Comparison of ENCODE assay signal across 13 cellular contexts in genomic region chr3:55329849-55330248, GRCh38.
DNase-seq lines count a peak whose midpoint lies in the region; ATAC-seq and TF ChIP-seq lines count a peak whose summit lies in the region.
"Had no signal": no experiment of that assay in that cellular context is flagged by ENCODE, and none has a peak within 500 bp of the region (broad histone marks: within the 10 kb centered on the region; RNA-seq: fewer than 3 reads in every experiment).

No MANE protein-coding gene starts in this region.

- H3K27me3 ChIP-seq in left lung (no peaks in the 10 kb centered on the region), ascending aorta (no peaks in the 10 kb centered on the region)

- H3K4me1 ChIP-seq in left lung: no peaks in the 10 kb centered on the region
- H3K4me1 ChIP-seq in ascending aorta: no peaks in the 10 kb centered on the region

- H3K27ac ChIP-seq in left lung: peak overlapping the region; percentile 33 to 62
- H3K27ac ChIP-seq in ascending aorta: no peak overlapping the region
- H3K27ac ChIP-seq: C4-2B had no signal

- intact Hi-C loops in left lung (cut with DNase I): no loop called here
- intact Hi-C loops in ascending aorta (cut with DNase I): no loop called here

- TF ChIP-seq CTCF in left lung (IDR thresholded peaks at IDR 0.05) (no peak), ascending aorta (IDR thresholded peaks at IDR 0.05) (no peak)

- peak; percentile 63 for DNase-seq in ACHN
- peak; percentile 85 for DNase-seq in HS-5 (ENCODE audit: low read depth)
- peak; percentile 17 for DNase-seq in brain pericyte (ENCODE audit: low read depth, low spot score)
- DNase-seq in left lung: no peak
- DNase-seq in ascending aorta (ENCODE audit: low spot score in 2 of 2): no peak
- no peak for DNase-seq in GDM1 (lab: John Stamatoyannopoulos, UW)
- DNase-seq in effector CD4-positive, alpha-beta T cell: no peak
- DNase-seq: activated CD4-positive, alpha-beta T cell treated with anti-CD3 and anti-CD28 coated beads for 4 hours; activated effector memory CD4-positive, alpha-beta T cell treated with anti-CD3 and anti-CD28 coated beads, Interleukin-2, amount 50 U/mL, for 16 hours; stimulated activated naive CD4-positive, alpha-beta T cell treated with Interleukin-2 at 50 U/mL for 16 hours had no signal

- in situ Hi-C loops in ACHN (cut with HindIII; ENCODE audit: low pct_ligation_motif_present, low pct_unique_long_range_greater_than_20kb, low sequenced_read_pairs): no loop called here

- H3K36me3 ChIP-seq in left lung: no peaks in the 10 kb centered on the region
- no peaks in the 10 kb centered on the region for H3K36me3 ChIP-seq in ascending aorta

- ATAC-seq in left lung: peak; percentile 85
- ATAC-seq in HG03565 (IDR thresholded peaks at IDR 0.05; ENCODE audit: unreplicated experiment): no peak
- ATAC-seq: natural killer cell treated with Interleukin-12 subunit alpha and Interleukin-12 subunit beta and Interleukin-15 and Interleukin-18, amount 100 ng/mL, for 72 hours had no signal

- H3K9me3 ChIP-seq in left lung (no peaks in the 10 kb centered on the region), ascending aorta (no peaks in the 10 kb centered on the region)

- no peak overlapping the region for H3K4me3 ChIP-seq in left lung
- H3K4me3 ChIP-seq in ascending aorta: no peak overlapping the region

Comparison
In these comparisons a context has a peak if more than half of its experiments do, and no peak if none do; other contexts are left out.
1. DNase-seq: peak in ACHN (single experiment), HS-5 (single experiment) and brain pericyte (single experiment); none in left lung (0 of 2), ascending aorta (0 of 2), GDM1 (single experiment) and effector CD4-positive, alpha-beta T cell (single experiment).
2. H3K27ac ChIP-seq: peak in left lung (2 of 2); none in ascending aorta (0 of 2).